Comparison of ENCODE assay signal across 10 cellular contexts in genomic region chr2:9178110-9178904, GRCh38. TPM values are rescaled to one million over a fixed set of nuclear protein-coding genes. Genes with fewer than 3 reads are reported as not detected.
DNase-seq lines count a peak whose midpoint lies in the region; FAIRE-seq and TF ChIP-seq lines count a peak whose summit lies in the region.
"Had no signal": no experiment of that assay in that cellular context is flagged by ENCODE, and none has a peak within 500 bp of the region (broad histone marks: within the 10 kb centered on the region; RNA-seq: fewer than 3 reads in every experiment).

No MANE protein-coding gene starts in this region.

- FAIRE-seq in endothelial cell of umbilical vein (lab: Jason Lieb, UNC): no peak
- FAIRE-seq: GM18507 had no signal

- H2BK12ac ChIP-seq in trophoblast cell (ENCODE audit: low read length): peak overlapping the region; percentile 94

- H3K4me3 ChIP-seq in GM12865 (ENCODE audit: low read depth, low read length): no peak overlapping the region
- no peak overlapping the region for H3K4me3 ChIP-seq in endothelial cell of umbilical vein (replicated peaks in 1 of 3; ENCODE audit: insufficient read depth in 1 of 3, low read depth in 1 of 3, low read length in 3 of 3)
- H3K4me3 ChIP-seq in trophoblast cell (ENCODE audit: low read depth, low read length): no peak overlapping the region
- H3K4me3 ChIP-seq: SK-N-MC had no signal

- no peak overlapping the region for H4K12ac ChIP-seq in trophoblast cell (ENCODE audit: low read depth, low read length)

- H3K36me3 ChIP-seq in endothelial cell of umbilical vein (ENCODE audit: control insufficient read depth in 2 of 2, extremely low read depth in 1 of 2, insufficient read depth in 2 of 2, low read length in 2 of 2) (no peaks in the 10 kb centered on the region), trophoblast cell (ENCODE audit: control insufficient read depth in 1 of 2, insufficient read depth in 2 of 2, low read length in 2 of 2) (peaks cover 0 to 2% of the 10 kb centered on the region in 2 experiments)

- H3K9me3 ChIP-seq in endothelial cell of umbilical vein (replicated peaks; ENCODE audit: control insufficient read depth, insufficient read depth, low read length) (no peaks in the 10 kb centered on the region), trophoblast cell (ENCODE audit: insufficient read depth, low read depth, low read length) (peaks cover 2% of the 10 kb centered on the region)

- peak overlapping the region; percentile 8 for H4K8ac ChIP-seq in trophoblast cell (ENCODE audit: low read depth, low read length)

- peaks cover 27% of the 10 kb centered on the region for H3K79me1 ChIP-seq in trophoblast cell (ENCODE audit: low read length)

- POLR2A ChIA-PET in endothelial cell of umbilical vein (lab: Charles Lee) (interaction anchor here (0.8 kb wide), 1 partner anchor 1033 kb away, joined by 7 read pairs; no protein-coding TSS in a partner anchor), GM10248 (lab: Yijun Ruan, JAX) (no interaction called here)

- no CpG with 5 or more reads among the region's 2 CpGs for WGBS in trophoblast cell (ENCODE audit: extremely low coverage, insufficient coverage, insufficient read length)

- DNase-seq in GM12865 (ENCODE audit: low read depth) (peak; percentile 16), NCI-H1105 treated with DMSO at 0.1 percent for 48 hours (lab: John Stamatoyannopoulos, UW) (peak; percentile 12), endothelial cell of umbilical vein (ENCODE audit: low read depth, low spot score) (no peak), trophoblast cell (peak; percentile 64 to 85), GM10248 (ENCODE audit: extremely low spot score) (no peak), NCI-H82 treated with DMSO at 0.1 percent for 48 hours (lab: John Stamatoyannopoulos, UW; ENCODE audit: unreplicated experiment) (no peak), SK-N-DZ (ENCODE audit: low spot score) (no peak)
- DNase-seq in activated CD8-positive, alpha-beta memory T cell treated with anti-CD3 and anti-CD28 coated beads for 24 hours: no peak

- TF ChIP-seq POLR2A in endothelial cell of umbilical vein (IDR thresholded peaks at IDR 0.05; ENCODE audit: low read depth, low read length): no peak

- H2AK5ac ChIP-seq in trophoblast cell (ENCODE audit: low read length): peak overlapping the region; percentile 62

- no peak for TF ChIP-seq CTCF in GM12865 (IDR thresholded peaks at IDR 0.05; ENCODE audit: insufficient read depth, low read depth, low read length, missing control alignments)
- TF ChIP-seq CTCF in endothelial cell of umbilical vein (IDR thresholded peaks at IDR 0.05; ENCODE audit: extremely low read depth in 1 of 2, insufficient read depth in 1 of 2, low read depth in 1 of 2, low read length in 2 of 2): no peak
- no peak for TF ChIP-seq CTCF in GM10248 (IDR thresholded peaks at IDR 0.05; ENCODE audit: control extremely low read depth, extremely low read depth, low read depth, missing control alignments)

- dilution Hi-C loops in endothelial cell of umbilical vein (cut with MboI; ENCODE audit: extremely low pct_ligation_motif_present, low sequenced_read_pairs): no loop called here

- H3K27me3 ChIP-seq in endothelial cell of umbilical vein (ENCODE audit: control insufficient read depth in 2 of 2, insufficient read depth in 2 of 2, low read length in 2 of 2) (no peaks in the 10 kb centered on the region), trophoblast cell (ENCODE audit: insufficient read depth, low read length) (no peaks in the 10 kb centered on the region)

- no TSS peak for BruUV-seq in endothelial cell of umbilical vein (replicated peaks; lab: Mats Ljungman, UMichigan)

- H3K14ac ChIP-seq in trophoblast cell (ENCODE audit: low read length): peak overlapping the region; percentile 83

- H3K9ac ChIP-seq in endothelial cell of umbilical vein (replicated peaks; ENCODE audit: extremely low read depth, insufficient read depth, low read length): no peak overlapping the region
- no peak overlapping the region for H3K9ac ChIP-seq in trophoblast cell (ENCODE audit: low read length)

- peak overlapping the region; percentile 78 for H2BK5ac ChIP-seq in trophoblast cell (ENCODE audit: low read depth, low read length, poor library complexity)

- H2BK120ac ChIP-seq in trophoblast cell (ENCODE audit: insufficient read depth, low read length, poor library complexity): peak overlapping the region; percentile 87

- peak overlapping the region; percentile 5 for H3K4ac ChIP-seq in trophoblast cell (ENCODE audit: low read depth, low read length)

- CTCF ChIA-PET in endothelial cell of umbilical vein (lab: Charles Lee): interaction anchor here (0.8 to 2.6 kb wide), 7 partner anchors 11 to 162 kb away, joined by 3 to 9 read pairs (median 3); no protein-coding TSS in a partner anchor
- CTCF ChIA-PET in GM10248 (lab: Yijun Ruan, JAX): no interaction called here

- H3K27ac ChIP-seq in endothelial cell of umbilical vein (ENCODE audit: insufficient read depth, low read depth, low read length) (peak overlapping the region; percentile 91), trophoblast cell (ENCODE audit: low read depth, low read length) (peak overlapping the region; percentile 74)
- H3K27ac ChIP-seq: SK-N-MC had no signal

- H3K79me2 ChIP-seq in endothelial cell of umbilical vein (ENCODE audit: control insufficient read depth, insufficient read depth, low read length) (no peaks in the 10 kb centered on the region), trophoblast cell (ENCODE audit: control insufficient read depth, insufficient read depth, low read length, poor library complexity) (no peaks in the 10 kb centered on the region)

- H3K9me1 ChIP-seq in endothelial cell of umbilical vein (replicated peaks; ENCODE audit: control insufficient read depth, extremely low read depth, insufficient read depth, low read length): no peaks in the 10 kb centered on the region

- H3K4me2 ChIP-seq in endothelial cell of umbilical vein (ENCODE audit: insufficient read depth, low read length): no peak overlapping the region
- peak overlapping the region; percentile 65 for H3K4me2 ChIP-seq in trophoblast cell (ENCODE audit: low read length)

- H3K23ac ChIP-seq in trophoblast cell (ENCODE audit: low read length): peak overlapping the region; percentile 11

- H3K18ac ChIP-seq in trophoblast cell (ENCODE audit: low read length): peak overlapping the region; percentile 70

- no peaks in the 10 kb centered on the region for H4K20me1 ChIP-seq in endothelial cell of umbilical vein (replicated peaks; ENCODE audit: control insufficient read depth, extremely low read depth, insufficient read depth, low read length)

- H2AFZ ChIP-seq in endothelial cell of umbilical vein (ENCODE audit: low read depth, low read length) (peak overlapping the region; percentile 84), trophoblast cell (ENCODE audit: insufficient read depth, low read length, poor library complexity) (peak overlapping the region; percentile 7)

- peak overlapping the region; percentile 94 for H4K91ac ChIP-seq in trophoblast cell (ENCODE audit: low read depth, low read length)

- H3K4me1 ChIP-seq in endothelial cell of umbilical vein (ENCODE audit: control insufficient read depth, extremely low read depth, insufficient read depth, low read length) (peaks cover 25% of the 10 kb centered on the region), trophoblast cell (ENCODE audit: control insufficient read depth in 1 of 2, insufficient read depth in 2 of 2, low read length in 2 of 2) (peaks cover 17 to 26% of the 10 kb centered on the region in 2 experiments)

- intact Hi-C loops in endothelial cell of umbilical vein (cut with micrococcal nuclease): loop anchor here (2.0 kb wide), 2 partner anchors 22 to 36 kb away; no protein-coding TSS in a partner anchor

TF ChIP-seq in endothelial cell of umbilical vein, 7 proteins besides CTCF, POLR2A, EP300 and RAD21:
- TF ChIP-seq FOS (IDR thresholded peaks at IDR 0.05; ENCODE audit: borderline replicate concordance, insufficient read depth, low read length): no peak
- TF ChIP-seq GATA2 (IDR thresholded peaks at IDR 0.05; ENCODE audit: insufficient read depth, insufficient read length, low read depth, low read length): no peak
- TF ChIP-seq EZH2 (IDR thresholded peaks at IDR 0.05; ENCODE audit: borderline replicate concordance, low read depth, low read length, severe bottlenecking): no peak
- no peak for TF ChIP-seq MAX (IDR thresholded peaks at IDR 0.05; ENCODE audit: insufficient read depth, insufficient read length)
- no peak for TF ChIP-seq JUN (IDR thresholded peaks at IDR 0.05; ENCODE audit: borderline replicate concordance, insufficient read depth, insufficient read length, low read depth)
- no peak for TF ChIP-seq POLR2AphosphoS5 (IDR thresholded peaks at IDR 0.05; ENCODE audit: insufficient read depth, low read depth, low read length)
- TF ChIP-seq MYC (IDR thresholded peaks at IDR 0.05; ENCODE audit: low read depth, low read length): no peak

RNA-seq across cellular contexts. Expression of gene ASAP2, which starts 28.3 kb away (rescaled TPM):
- 75.8 and 79.2 TPM in 2 replicates for total RNA-seq in endothelial cell of umbilical vein
- polyA plus RNA-seq in endothelial cell of umbilical vein: 26.4 and 31.1 TPM in 2 replicates
- polyA plus RNA-seq in endothelial cell of umbilical vein (2011; cell fraction: cytosol; rRNA removed): 31.6 and 32.0 TPM in 2 replicates
- 85.8 and 94.0 TPM in 2 replicates for polyA plus RNA-seq in endothelial cell of umbilical vein (2011; cell fraction: nucleus; rRNA removed)
- polyA plus RNA-seq in endothelial cell of umbilical vein (2012): 39.1 and 42.5 TPM in 2 replicates
- 66.1 and 67.7 TPM in 2 replicates for polyA minus RNA-seq in endothelial cell of umbilical vein
- polyA minus RNA-seq in endothelial cell of umbilical vein (2011; cell fraction: cytosol; rRNA and poly(A)+ RNA removed): 7.3 TPM
- polyA minus RNA-seq in endothelial cell of umbilical vein (2011; cell fraction: nucleus; rRNA and poly(A)+ RNA removed): 92.1 and 117 TPM in 2 replicates
- 35.0 and 37.6 TPM in 2 replicates for polyA plus RNA-seq in trophoblast cell (2013)
- polyA plus RNA-seq in SK-N-DZ (2014; cell fraction: cytosol; rRNA removed): 14.1 and 14.7 TPM in 2 replicates
- polyA plus RNA-seq in SK-N-DZ (2014; cell fraction: nucleus; rRNA removed): 24.9 and 39.7 TPM in 2 replicates

Comparison
In these comparisons a context has a peak if more than half of its experiments do, and no peak if none do; other contexts are left out.
1. DNase-seq: peak in GM12865 (single experiment), NCI-H1105 treated with DMSO at 0.1 percent for 48 hours (single experiment) and trophoblast cell (2 of 2); none in endothelial cell of umbilical vein (single experiment), GM10248 (single experiment), NCI-H82 treated with DMSO at 0.1 percent for 48 hours (single experiment), activated CD8-positive, alpha-beta memory T cell treated with anti-CD3 and anti-CD28 coated beads for 24 hours (single experiment) and SK-N-DZ (single experiment).